Comparison of ENCODE assay signal across 1 cellular context in the genomic region with DNA sequence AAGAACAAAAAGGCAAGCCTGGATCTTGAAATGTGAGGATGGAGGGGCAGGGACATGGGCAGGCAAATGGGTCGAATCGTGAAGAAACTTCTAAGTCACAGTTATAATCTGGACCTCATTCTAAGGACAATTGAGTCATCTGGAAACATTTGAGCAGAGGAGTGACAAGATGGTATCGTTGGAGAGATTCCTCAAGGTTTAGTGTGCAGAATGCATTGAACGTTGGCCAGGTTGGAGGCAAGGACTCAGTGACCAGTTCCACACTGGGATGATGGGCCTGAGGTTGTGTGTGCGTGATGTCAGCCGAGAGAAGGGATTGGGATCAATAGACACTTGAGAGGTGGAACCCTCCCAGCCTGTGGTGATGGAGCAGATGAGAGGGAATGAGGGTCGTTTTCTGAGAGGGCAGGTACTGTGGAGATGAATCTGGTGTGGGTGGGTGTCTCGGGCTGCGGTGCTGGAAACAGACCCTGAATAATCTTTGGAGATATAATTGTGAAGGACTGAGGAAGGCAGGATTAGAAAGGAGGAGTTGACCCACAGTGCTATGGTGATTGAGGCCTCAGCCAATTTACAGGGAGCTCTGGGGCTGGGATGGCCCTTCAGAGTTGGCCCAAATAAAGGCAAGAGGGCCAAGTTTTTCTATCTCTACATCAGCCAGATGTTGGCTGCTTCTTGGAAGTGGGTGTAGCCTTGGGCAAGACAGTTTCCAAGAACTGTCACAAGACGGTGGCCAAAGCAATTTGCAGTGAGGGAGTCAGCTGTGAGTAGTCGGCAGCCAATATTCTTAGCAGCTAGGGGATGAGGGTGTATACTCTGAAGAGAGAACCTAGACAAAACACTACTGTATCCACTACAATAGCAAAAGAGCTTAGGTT.
TF ChIP-seq lines count a peak whose summit lies in the region.

No MANE protein-coding gene starts in this region.

TF ChIP-seq in IMR-90, 13 proteins besides CTCF, POLR2A, EP300 and RAD21:
- TF ChIP-seq CHD1 (IDR thresholded peaks at IDR 0.05; ENCODE audit: low read depth, low read length): no peak
- TF ChIP-seq ELK1 (IDR thresholded peaks at IDR 0.05; ENCODE audit: borderline replicate concordance, low read depth, low read length): no peak
- no peak for TF ChIP-seq RCOR1 (IDR thresholded peaks at IDR 0.05; ENCODE audit: insufficient replicate concordance, low read length)
- no peak for TF ChIP-seq RFX5 (IDR thresholded peaks at IDR 0.05; ENCODE audit: low read depth, low read length)
- no peak for TF ChIP-seq NFE2L2 (IDR thresholded peaks at IDR 0.05; ENCODE audit: low read depth, low read length)
- no peak for TF ChIP-seq CEBPB (IDR thresholded peaks at IDR 0.05; ENCODE audit: low read depth, low read length)
- no peak for TF ChIP-seq FOS (IDR thresholded peaks at IDR 0.05; ENCODE audit: low read depth, low read length)
- no peak for TF ChIP-seq BHLHE40 (IDR thresholded peaks at IDR 0.05; ENCODE audit: low read depth, low read length)
- TF ChIP-seq MAFK (IDR thresholded peaks at IDR 0.05; ENCODE audit: low read depth, low read length): no peak
- TF ChIP-seq MXI1 (IDR thresholded peaks at IDR 0.05; ENCODE audit: borderline replicate concordance, low read depth, low read length): no peak
